Comparison of ENCODE assay signal across 1 cellular context in genomic region chr6:135257641-135258405, GRCh38.
TF ChIP-seq lines count a peak whose summit lies in the region.

No MANE protein-coding gene starts in this region.

TF ChIP-seq in SK-N-SH treated with all-trans-retinoic acid at 6 μM for 48 hours, 23 proteins besides CTCF, POLR2A, EP300 and RAD21 (continued from another document):
- TF ChIP-seq TSHZ2 (CRISPR knock-in tag; IDR thresholded peaks at IDR 0.05): no peak
TF ChIP-seq in SK-N-SH treated with all-trans-retinoic acid at 6 μM for 48 hours: peak in this region for 0.
